ENCODE assay signal across 22 cellular contexts in genomic region chr7:159061674-159062212, GRCh38.
DNase-seq lines count a peak whose midpoint lies in the region; ATAC-seq, FAIRE-seq and TF ChIP-seq lines count a peak whose summit lies in the region.
"Had no signal": no experiment of that assay in that cellular context is flagged by ENCODE, and none has a peak within 500 bp of the region (broad histone marks: within the 10 kb centered on the region; RNA-seq: fewer than 3 reads in every experiment).

No MANE protein-coding gene starts in this region.

- H3K9ac ChIP-seq in endodermal cell (ENCODE audit: extremely low read depth, low read length, poor library complexity, severe bottlenecking), result no peak overlapping the region

- DNase-seq in cardiac septum (ENCODE audit: low spot score) (peak; percentile 72), left ventricle myocardium inferior (no peak), endodermal cell (peak; percentile 92), nephron progenitor cell (peak; percentile 32), urothelium cell line (ENCODE audit: low spot score) (peak; percentile 41), NCI-H1930 (lab: John Stamatoyannopoulos, UW) (no peak)
- no peak for DNase-seq in activated T-helper 2 cell treated with anti-CD3 and anti-CD28 coated beads, Interferon-gamma antibody, Interleukin-2, Interleukin-4, amounts not matched to agents 10 μg/mL and 5 μg/mL and 100 μg/mL, durations not matched to agents 14 hours and 24 hours and 36 hours (ENCODE audit: low spot score)
- DNase-seq: ACHN; activated T-cell treated with anti-CD3 and anti-CD28 coated beads, Interleukin-2, amount 50 U/mL, for 72 hours; heart right ventricle; Karpas-422; midbrain; NCI-H1092 treated with DMSO at 0.1 percent for 48 hours; SHP77; spleen; T-helper 1 cell had no signal

- H3K4me1 Mint-ChIP-seq in endodermal cell, result no peaks in the 10 kb centered on the region
- H3K4me1 Mint-ChIP-seq in nephron progenitor cell, result no peaks in the 10 kb centered on the region
- peaks cover 2% of the 10 kb centered on the region for H3K4me1 Mint-ChIP-seq in activated T-helper 2 cell treated with anti-CD3 and anti-CD28 coated beads, Interferon-gamma antibody, Interleukin-2, Interleukin-4, amounts not matched to agents 10 μg/mL and 5 μg/mL and 100 μg/mL, durations not matched to agents 14 hours and 24 hours and 36 hours (ENCODE audit: low read depth)
- H3K4me1 Mint-ChIP-seq: activated naive CD4-positive, alpha-beta T cell treated with anti-CD3 and anti-CD28 coated beads, Interleukin-2, amount 50 U/mL, for 24 hours had no signal

- H3K36me3 Mint-ChIP-seq in endodermal cell (ENCODE audit: low read depth) (no peaks in the 10 kb centered on the region), nephron progenitor cell (ENCODE audit: low read depth) (peaks cover 4% of the 10 kb centered on the region)
- H3K36me3 Mint-ChIP-seq in activated T-helper 2 cell treated with anti-CD3 and anti-CD28 coated beads, Interferon-gamma antibody, Interleukin-2, Interleukin-4, amounts not matched to agents 10 μg/mL and 5 μg/mL and 100 μg/mL, durations not matched to agents 14 hours and 24 hours and 36 hours (ENCODE audit: low read depth), result no peaks in the 10 kb centered on the region
- H3K36me3 Mint-ChIP-seq: activated naive CD4-positive, alpha-beta T cell treated with anti-CD3 and anti-CD28 coated beads, Interleukin-2, amount 50 U/mL, for 24 hours had no signal

- no peaks in the 10 kb centered on the region for H3K27me3 ChIP-seq in left ventricle myocardium inferior (ENCODE audit: low read depth)
- no peaks in the 10 kb centered on the region for H3K27me3 ChIP-seq in endodermal cell (ENCODE audit: control insufficient read depth, insufficient read depth, low read length, poor library complexity, severe bottlenecking)

- H3K27ac ChIP-seq in left ventricle myocardium inferior (replicated peaks), result no peak overlapping the region
- H3K27ac ChIP-seq in endodermal cell (ENCODE audit: low read depth, low read length), result no peak overlapping the region
- H3K27ac ChIP-seq: C4-2B, heart right ventricle, spleen had no signal

- intact Hi-C loops in cardiac septum (cut with DNase I) (no loop called here), left ventricle myocardium inferior (cut with micrococcal nuclease) (no loop called here)
- intact Hi-C loops in activated T-helper 2 cell treated with anti-CD3 and anti-CD28 coated beads, Interferon-gamma antibody, Interleukin-2, Interleukin-4, amounts not matched to agents 10 μg/mL and 5 μg/mL and 100 μg/mL, durations not matched to agents 14 hours and 24 hours and 36 hours (cut with micrococcal nuclease), result no loop called here

- no peak for ATAC-seq in GM18873 (IDR thresholded peaks at IDR 0.05; ENCODE audit: low FRiP score, unreplicated experiment)
- ATAC-seq: activated T-cell treated with anti-CD3 and anti-CD28 coated beads, Interleukin-2, amount 50 U/mL, for 72 hours; heart right ventricle had no signal

- H3K36me3 ChIP-seq in left ventricle myocardium inferior (peaks cover 6% of the 10 kb centered on the region), endodermal cell (ENCODE audit: control insufficient read depth, insufficient read depth, low read length) (no peaks in the 10 kb centered on the region)
- H3K36me3 ChIP-seq: spleen had no signal

- H3K4me3 Mint-ChIP-seq in endodermal cell (peak overlapping the region; percentile 20), nephron progenitor cell (no peak overlapping the region)
- H3K4me3 Mint-ChIP-seq in activated T-helper 2 cell treated with anti-CD3 and anti-CD28 coated beads, Interferon-gamma antibody, Interleukin-2, Interleukin-4, amounts not matched to agents 10 μg/mL and 5 μg/mL and 100 μg/mL, durations not matched to agents 14 hours and 24 hours and 36 hours (ENCODE audit: low read depth), result no peak overlapping the region
- H3K4me3 Mint-ChIP-seq: activated naive CD4-positive, alpha-beta T cell treated with anti-CD3 and anti-CD28 coated beads, Interleukin-2, amount 50 U/mL, for 24 hours; activated T-cell treated with anti-CD3 and anti-CD28 coated beads, Interleukin-2, amount 50 U/mL, for 72 hours; nephron had no signal

- peaks cover 11% of the 10 kb centered on the region for H3K9me3 Mint-ChIP-seq in endodermal cell
- peaks cover 12% of the 10 kb centered on the region for H3K9me3 Mint-ChIP-seq in nephron progenitor cell
- no peaks in the 10 kb centered on the region for H3K9me3 Mint-ChIP-seq in activated T-helper 2 cell treated with anti-CD3 and anti-CD28 coated beads, Interferon-gamma antibody, Interleukin-2, Interleukin-4, amounts not matched to agents 10 μg/mL and 5 μg/mL and 100 μg/mL, durations not matched to agents 14 hours and 24 hours and 36 hours
- H3K9me3 Mint-ChIP-seq: activated naive CD4-positive, alpha-beta T cell treated with anti-CD3 and anti-CD28 coated beads, Interleukin-2, amount 50 U/mL, for 24 hours; activated T-cell treated with anti-CD3 and anti-CD28 coated beads, Interleukin-2, amount 50 U/mL, for 72 hours had no signal

- H3K4me3 ChIP-seq in left ventricle myocardium inferior, result no peak overlapping the region
- H3K4me3 ChIP-seq in endodermal cell (ENCODE audit: low read length), result no peak overlapping the region
- H3K4me3 ChIP-seq: spleen had no signal

- H3K27me3 Mint-ChIP-seq in endodermal cell (ENCODE audit: insufficient read depth) (peaks cover 8% of the 10 kb centered on the region), nephron progenitor cell (ENCODE audit: low read depth, poor library complexity) (peaks cover 10% of the 10 kb centered on the region)
- H3K27me3 Mint-ChIP-seq in activated T-helper 2 cell treated with anti-CD3 and anti-CD28 coated beads, Interferon-gamma antibody, Interleukin-2, Interleukin-4, amounts not matched to agents 10 μg/mL and 5 μg/mL and 100 μg/mL, durations not matched to agents 14 hours and 24 hours and 36 hours (ENCODE audit: low read depth), result no peaks in the 10 kb centered on the region
- H3K27me3 Mint-ChIP-seq: activated naive CD4-positive, alpha-beta T cell treated with anti-CD3 and anti-CD28 coated beads, Interleukin-2, amount 50 U/mL, for 24 hours had no signal

- H3K27ac Mint-ChIP-seq in endodermal cell (no peak overlapping the region), nephron progenitor cell (no peak overlapping the region)
- H3K27ac Mint-ChIP-seq in activated T-helper 2 cell treated with anti-CD3 and anti-CD28 coated beads, Interferon-gamma antibody, Interleukin-2, Interleukin-4, amounts not matched to agents 10 μg/mL and 5 μg/mL and 100 μg/mL, durations not matched to agents 14 hours and 24 hours and 36 hours, result no peak overlapping the region
- H3K27ac Mint-ChIP-seq: activated naive CD4-positive, alpha-beta T cell treated with anti-CD3 and anti-CD28 coated beads, Interleukin-2, amount 50 U/mL, for 24 hours; activated T-cell treated with anti-CD3 and anti-CD28 coated beads, Interleukin-2, amount 50 U/mL, for 72 hours; nephron had no signal

- WGBS in endodermal cell (ENCODE audit: insufficient coverage in 1 of 2, insufficient read length in 1 of 2), 2 experiments, result 88 to 95% methylated on average over 35 to 44 of the region's 44 CpGs

- FAIRE-seq in urothelium cell line (lab: Jason Lieb, UNC), result no peak
- FAIRE-seq: colon, endometrium had no signal

- TF ChIP-seq CTCF in left ventricle myocardium inferior (IDR thresholded peaks at IDR 0.05; ENCODE audit: borderline replicate concordance), result no peak
- TF ChIP-seq CTCF in endodermal cell (conservative IDR thresholded peaks at IDR 0.05), result no peak
- TF ChIP-seq CTCF in nephron progenitor cell (IDR thresholded peaks at IDR 0.05), result no peak

- H3K9me3 ChIP-seq in left ventricle myocardium inferior (replicated peaks) (no peaks in the 10 kb centered on the region), endodermal cell (ENCODE audit: control insufficient read depth, low read length) (peaks cover 5% of the 10 kb centered on the region)
- H3K9me3 ChIP-seq: heart right ventricle had no signal

- H3K4me1 ChIP-seq in left ventricle myocardium inferior, result peaks cover 25% of the 10 kb centered on the region
- H3K4me1 ChIP-seq in endodermal cell (ENCODE audit: control insufficient read depth, insufficient read depth, low read length), result no peaks in the 10 kb centered on the region
- H3K4me1 ChIP-seq: spleen had no signal

Comparison
In these comparisons a context has a peak if more than half of its experiments do, and no peak if none do; other contexts are left out.
1. DNase-seq: peak in cardiac septum (single experiment), endodermal cell (single experiment), nephron progenitor cell (single experiment) and urothelium cell line (single experiment); none in left ventricle myocardium inferior (single experiment), NCI-H1930 (0 of 2) and activated T-helper 2 cell treated with anti-CD3 and anti-CD28 coated beads, Interferon-gamma antibody, Interleukin-2, Interleukin-4, amounts not matched to agents 10 μg/mL and 5 μg/mL and 100 μg/mL, durations not matched to agents 14 hours and 24 hours and 36 hours (single experiment).